1 cellular context compared by ENCODE assay signal in genomic region chr1:56444960-56445646, GRCh38.
TF ChIP-seq lines count a peak whose summit lies in the region.

No MANE protein-coding gene starts in this region.

TF ChIP-seq in liver, 16 proteins besides CTCF, POLR2A, EP300 and RAD21:
- TF ChIP-seq HNF4A (conservative IDR thresholded peaks at IDR 0.05) (peak; percentile 72 to 77), FOXA1 (IDR thresholded peaks at IDR 0.05) (peak; percentile 87), HNF4G (IDR thresholded peaks at IDR 0.05) (peak; percentile 41), EGR1 (IDR thresholded peaks at IDR 0.05; ENCODE audit: low read depth in 2 of 2) (peak in 1 of 2 donors; percentile 85), TAF1 (conservative IDR thresholded peaks at IDR 0.05) (no peak), JUND (IDR thresholded peaks at IDR 0.05) (peak; percentile 46 to 74), YY1 (IDR thresholded peaks at IDR 0.05) (peak; percentile 39), ZBTB33 (IDR thresholded peaks at IDR 0.05) (peak; percentile 71), RXRA (IDR thresholded peaks at IDR 0.05) (peak; percentile 77 to 85), SP1 (IDR thresholded peaks at IDR 0.05) (peak; percentile 56), GABPA (IDR thresholded peaks at IDR 0.05 in 1 of 2, conservative IDR thresholded peaks at IDR 0.05 in 1 of 2) (no peak), REST (IDR thresholded peaks at IDR 0.05) (peak; percentile 32), NR2F2 (IDR thresholded peaks at IDR 0.05) (no peak), ATF3 (IDR thresholded peaks at IDR 0.05) (peak; percentile 65), MAX (IDR thresholded peaks at IDR 0.05) (peak; percentile 95), FOXA2 (IDR thresholded peaks at IDR 0.05) (peak; percentile 93)
TF ChIP-seq in liver: peak in this region for 13.
